23 cellular contexts compared by ENCODE assay signal in the genomic region with DNA sequence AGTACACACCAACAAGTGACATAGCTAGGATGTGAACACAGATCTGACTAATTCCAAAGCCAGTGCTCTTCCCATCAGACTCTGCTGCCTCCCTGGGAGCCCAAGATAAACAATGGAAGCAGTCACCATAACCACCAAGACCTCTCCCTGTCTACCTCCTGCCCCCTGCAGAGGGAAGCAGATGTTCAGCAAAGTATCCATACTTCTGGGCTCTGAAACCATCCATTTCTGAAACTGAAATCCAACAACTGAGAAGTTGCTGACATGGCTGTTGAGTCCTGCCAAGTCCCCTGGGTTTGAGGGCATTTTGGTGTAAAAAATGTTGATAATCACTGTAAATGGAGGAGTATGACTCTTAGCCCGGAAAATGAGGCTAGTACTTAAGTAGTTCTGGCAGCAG.
DNase-seq lines count a peak whose midpoint lies in the region; ATAC-seq lines count a peak whose summit lies in the region.
"Had no signal": no experiment of that assay in that cellular context is flagged by ENCODE, and none has a peak within 500 bp of the region (broad histone marks: within the 10 kb centered on the region; RNA-seq: fewer than 3 reads in every experiment).

No MANE protein-coding gene starts in this region.

- ATAC-seq in GM21528 (IDR thresholded peaks at IDR 0.05; ENCODE audit: low FRiP score, unreplicated experiment) = no peak
- no peak for ATAC-seq in HG02840 (IDR thresholded peaks at IDR 0.05; ENCODE audit: low FRiP score, unreplicated experiment)
- ATAC-seq in HG03520 (IDR thresholded peaks at IDR 0.05; ENCODE audit: unreplicated experiment) = no peak
- ATAC-seq: effector memory CD8-positive, alpha-beta T cell had no signal

- DNase-seq in DMS 273 (lab: John Stamatoyannopoulos, UW; ENCODE audit: unreplicated experiment) = peak; percentile 75
- peak; percentile 76 for DNase-seq in HT1080 (ENCODE audit: low read depth)
- DNase-seq in NCI-H69 (lab: John Stamatoyannopoulos, UW) = peak; percentile 87
- DNase-seq in glomerular visceral epithelial cell (ENCODE audit: extremely low spot score) = peak; percentile 11
- DNase-seq in germinal center (ENCODE audit: low spot score) = no peak
- DNase-seq: activated CD4-positive, alpha-beta T cell treated with anti-CD3 and anti-CD28 coated beads, Interleukin-2, amount 50 U/mL, for 48 hours; activated gamma-delta T cell treated with Interleukin-2 at 50 U/mL for 16 hours; CD4-positive, alpha-beta memory T cell; DMS53; effector memory CD8-positive, alpha-beta T cell; GM23248; head of caudate nucleus; immature natural killer cell; NCI-H187; NCI-H510A; nucleus accumbens; OCI-M1; stimulated activated CD4-positive, alpha-beta T cell treated with anti-CD3 and anti-CD28 coated beads, Interleukin-15, amount 100 ng/mL, for 24 hours; T-helper 1 cell; WERI-Rb-1 had no signal
